In genomic region chr11:11451501-11452005, GRCh38 we compare ENCODE assay signal across 8 cellular contexts.
DNase-seq lines count a peak whose midpoint lies in the region; ATAC-seq, FAIRE-seq and TF ChIP-seq lines count a peak whose summit lies in the region.
"Had no signal": no experiment of that assay in that cellular context is flagged by ENCODE, and none has a peak within 500 bp of the region (broad histone marks: within the 10 kb centered on the region; RNA-seq: fewer than 3 reads in every experiment).

No MANE protein-coding gene starts in this region.

- no peaks in the 10 kb centered on the region for H4K20me1 ChIP-seq in OCI-LY3 (ENCODE audit: insufficient read depth, low read length)

- no peaks in the 10 kb centered on the region for H3K27me3 ChIP-seq in OCI-LY3 (ENCODE audit: low read depth, low read length)
- no peaks in the 10 kb centered on the region for H3K27me3 ChIP-seq in tibial artery
- H3K27me3 ChIP-seq in vagina = no peaks in the 10 kb centered on the region

- peak overlapping the region; percentile 13; the same call in 1 of the 2 replicates for H3K9ac ChIP-seq in OCI-LY3 (ENCODE audit: low read length)

- ATAC-seq in HG02884 (IDR thresholded peaks at IDR 0.05; ENCODE audit: unreplicated experiment) = peak; percentile 81
- ATAC-seq in activated CD4-positive, CD25-positive, alpha-beta regulatory T cell treated with anti-CD3 and anti-CD28 coated beads, Interleukin-2, amount 50 U/mL, for 24 hours = no peak

- intact Hi-C loops in tibial artery (cut with DNase I; ENCODE audit: low total_unique reads) = no loop called here
- intact Hi-C loops in vagina (cut with DNase I) = no loop called here

- FAIRE-seq in GM19239 (lab: Jason Lieb, UNC) = peak; percentile 96

- CTCF ChIA-PET in activated naive CD4-positive, alpha-beta T cell treated with anti-CD3 and anti-CD28 coated beads, Interleukin-2, amount 10 ng/mL, durations not matched to agents 7 days and 5 days (lab: Charles Lee) = no interaction called here

- H3K9me3 Mint-ChIP-seq in activated naive CD4-positive, alpha-beta T cell treated with anti-CD3 and anti-CD28 coated beads, Interleukin-2, amount 10 ng/mL, durations not matched to agents 7 days and 5 days = no peaks in the 10 kb centered on the region

- no peaks in the 10 kb centered on the region for H3K36me3 Mint-ChIP-seq in activated naive CD4-positive, alpha-beta T cell treated with anti-CD3 and anti-CD28 coated beads, Interleukin-2, amount 10 ng/mL, durations not matched to agents 7 days and 5 days

- H3K9me3 ChIP-seq in OCI-LY3 (ENCODE audit: insufficient read depth, low read length) (no peaks in the 10 kb centered on the region), tibial artery (no peaks in the 10 kb centered on the region), vagina (no peaks in the 10 kb centered on the region)

- H3K36me3 ChIP-seq in OCI-LY3 (replicated peaks; ENCODE audit: low read depth, low read length) (no peaks in the 10 kb centered on the region), tibial artery (peaks cover 0 to 6% (median 0%) of the 10 kb centered on the region in 3 donors), vagina (no peaks in the 10 kb centered on the region)

- no peaks in the 10 kb centered on the region for H3K4me1 Mint-ChIP-seq in activated naive CD4-positive, alpha-beta T cell treated with anti-CD3 and anti-CD28 coated beads, Interleukin-2, amount 10 ng/mL, durations not matched to agents 7 days and 5 days

- H3K27ac ChIP-seq in OCI-LY3 (ENCODE audit: low read length) (no peak overlapping the region), tibial artery (peak overlapping the region; percentile 57 to 63), vagina (no peak overlapping the region)
- H3K27ac ChIP-seq: skin epidermis had no signal

- H3K4me3 ChIP-seq in OCI-LY3 (ENCODE audit: low read length) (peak overlapping the region; percentile 55), tibial artery (no peak overlapping the region), vagina (no peak overlapping the region)
- H3K4me3 ChIP-seq: skin epidermis had no signal

- H2AFZ ChIP-seq in OCI-LY3 (ENCODE audit: low read depth, low read length) = peak overlapping the region; percentile 83

- no peaks in the 10 kb centered on the region for H3K79me2 ChIP-seq in OCI-LY3 (ENCODE audit: low read length)

- H3K4me1 ChIP-seq in OCI-LY3 (ENCODE audit: low read length) = peaks cover 12% of the 10 kb centered on the region
- peaks cover 0 to 30% (median 16%) of the 10 kb centered on the region in 4 donors for H3K4me1 ChIP-seq in tibial artery
- no peaks in the 10 kb centered on the region for H3K4me1 ChIP-seq in vagina

- peak overlapping the region; percentile 80 for H3K4me2 ChIP-seq in OCI-LY3 (ENCODE audit: low read length)

- DNase-seq in GM19239 (ENCODE audit: insufficient read length, low spot score) (peak; percentile 74), tibial artery (no peak), vagina (ENCODE audit: extremely low spot score in 2 of 2) (no peak)
- no peak for DNase-seq in activated naive CD4-positive, alpha-beta T cell treated with anti-CD3 and anti-CD28 coated beads, Interleukin-2, amount 10 ng/mL, durations not matched to agents 7 days and 5 days

- H3K27me3 Mint-ChIP-seq in activated naive CD4-positive, alpha-beta T cell treated with anti-CD3 and anti-CD28 coated beads, Interleukin-2, amount 10 ng/mL, durations not matched to agents 7 days and 5 days = peaks cover 4% of the 10 kb centered on the region

- TF ChIP-seq CTCF in OCI-LY3 (IDR thresholded peaks at IDR 0.05; ENCODE audit: low read depth, low read length) (no peak), tibial artery (IDR thresholded peaks at IDR 0.05) (no peak), vagina (IDR thresholded peaks at IDR 0.05) (no peak)

- no peak overlapping the region for H3K27ac Mint-ChIP-seq in activated naive CD4-positive, alpha-beta T cell treated with anti-CD3 and anti-CD28 coated beads, Interleukin-2, amount 10 ng/mL, durations not matched to agents 7 days and 5 days

- TF ChIP-seq POLR2A in vagina (IDR thresholded peaks at IDR 0.05) = no peak

- no peak overlapping the region for H3K4me3 Mint-ChIP-seq in activated naive CD4-positive, alpha-beta T cell treated with anti-CD3 and anti-CD28 coated beads, Interleukin-2, amount 10 ng/mL, durations not matched to agents 7 days and 5 days

Comparison
In these comparisons a context has a peak if more than half of its experiments do, and no peak if none do; other contexts are left out.
1. H3K27ac ChIP-seq: peak in tibial artery (2 of 2); none in OCI-LY3 (single experiment) and vagina (single experiment).